In genomic region chr6:47626782-47627181, GRCh38 we compare ENCODE assay signal across 30 cellular contexts.
"Had no signal": no experiment of that assay in that cellular context is flagged by ENCODE, and none has a peak within 500 bp of the region (broad histone marks: within the 10 kb centered on the region; RNA-seq: fewer than 3 reads in every experiment).

No MANE protein-coding gene starts in this region.

- H3K4me3 Mint-ChIP-seq: activated CD4-positive, alpha-beta memory T cell treated with anti-CD3 and anti-CD28 coated beads for 36 hours; activated CD4-positive, alpha-beta T cell treated with anti-CD3 and anti-CD28 coated beads for 36 hours; activated CD4-positive, alpha-beta T cell treated with anti-CD3 and anti-CD28 coated beads, Interleukin-2, amount 10 ng/mL, durations not matched to agents 24 days and 14 days; activated CD8-positive, alpha-beta memory T cell treated with anti-CD3 and anti-CD28 coated beads, Interleukin-2, amount 10 ng/mL, durations not matched to agents 7 days and 5 days; activated CD8-positive, alpha-beta T cell treated with anti-CD3 and anti-CD28 coated beads, Interleukin-2, amount 10 ng/mL, durations not matched to agents 7 days and 5 days; activated naive CD4-positive, alpha-beta T cell treated with anti-CD3 and anti-CD28 coated beads, Interleukin-2, amount 10 ng/mL, durations not matched to agents 7 days and 5 days; activated naive CD8-positive, alpha-beta T cell; activated T-helper 1 cell treated with anti-CD3 and anti-CD28 coated beads, Interleukin-12 subunit alpha, Interleukin-12 subunit beta, Interleukin-2, Interleukin-4 antibody, amounts not matched to agents 30 ng/mL and 10 ng/mL and 1 ng/mL, durations not matched to agents 14 hours and 24 hours and 36 hours; effector memory CD8-positive, alpha-beta T cell had no signal

- H3K36me3 ChIP-seq: adrenal gland had no signal

- FAIRE-seq: colon had no signal

- H3K4me1 ChIP-seq: adrenal gland had no signal

- H3K27me3 Mint-ChIP-seq: activated CD4-positive, alpha-beta memory T cell treated with anti-CD3 and anti-CD28 coated beads for 36 hours; activated CD4-positive, alpha-beta T cell treated with anti-CD3 and anti-CD28 coated beads for 36 hours; activated CD4-positive, alpha-beta T cell treated with anti-CD3 and anti-CD28 coated beads, Interleukin-2, amount 10 ng/mL, durations not matched to agents 24 days and 14 days; activated CD8-positive, alpha-beta memory T cell treated with anti-CD3 and anti-CD28 coated beads, Interleukin-2, amount 10 ng/mL, durations not matched to agents 7 days and 5 days; activated naive CD4-positive, alpha-beta T cell treated with anti-CD3 and anti-CD28 coated beads, Interleukin-2, amount 10 ng/mL, durations not matched to agents 7 days and 5 days; activated naive CD8-positive, alpha-beta T cell; effector memory CD8-positive, alpha-beta T cell had no signal

- H3K9me3 Mint-ChIP-seq: activated CD4-positive, alpha-beta memory T cell treated with anti-CD3 and anti-CD28 coated beads for 36 hours; activated CD4-positive, alpha-beta T cell treated with anti-CD3 and anti-CD28 coated beads, Interleukin-2, amount 10 ng/mL, durations not matched to agents 24 days and 14 days; activated naive CD4-positive, alpha-beta T cell treated with anti-CD3 and anti-CD28 coated beads, Interleukin-2, amount 10 ng/mL, durations not matched to agents 7 days and 5 days; activated T-helper 1 cell treated with anti-CD3 and anti-CD28 coated beads, Interleukin-12 subunit alpha, Interleukin-12 subunit beta, Interleukin-2, Interleukin-4 antibody, amounts not matched to agents 30 ng/mL and 10 ng/mL and 1 ng/mL, durations not matched to agents 14 hours and 24 hours and 36 hours; activated T-helper 2 cell treated with anti-CD3 and anti-CD28 coated beads, Interferon-gamma antibody, Interleukin-2, Interleukin-4, amounts not matched to agents 10 μg/mL and 5 μg/mL and 100 μg/mL, durations not matched to agents 14 hours and 24 hours and 36 hours; effector memory CD8-positive, alpha-beta T cell had no signal

- ATAC-seq: activated CD4-positive, alpha-beta T cell treated with anti-CD3 and anti-CD28 coated beads for 36 hours; activated CD8-positive, alpha-beta memory T cell treated with anti-CD3 and anti-CD28 coated beads, Interleukin-2, amount 10 ng/mL, durations not matched to agents 7 days and 5 days; activated CD8-positive, alpha-beta T cell treated with anti-CD3 and anti-CD28 coated beads, Interleukin-2, amount 10 ng/mL, durations not matched to agents 7 days and 5 days; body of pancreas; effector memory CD8-positive, alpha-beta T cell had no signal

- H3K27ac Mint-ChIP-seq: activated CD4-positive, alpha-beta memory T cell treated with anti-CD3 and anti-CD28 coated beads for 36 hours; activated CD4-positive, alpha-beta T cell treated with anti-CD3 and anti-CD28 coated beads for 36 hours; activated CD4-positive, alpha-beta T cell treated with anti-CD3 and anti-CD28 coated beads, Interleukin-2, amount 10 ng/mL, durations not matched to agents 24 days and 14 days; activated CD8-positive, alpha-beta memory T cell treated with anti-CD3 and anti-CD28 coated beads, Interleukin-2, amount 10 ng/mL, durations not matched to agents 7 days and 5 days; activated CD8-positive, alpha-beta T cell treated with anti-CD3 and anti-CD28 coated beads, Interleukin-2, amount 10 ng/mL, durations not matched to agents 7 days and 5 days; activated naive CD4-positive, alpha-beta T cell treated with anti-CD3 and anti-CD28 coated beads, Interleukin-2, amount 10 ng/mL, durations not matched to agents 7 days and 5 days; activated T-helper 1 cell treated with anti-CD3 and anti-CD28 coated beads, Interleukin-12 subunit alpha, Interleukin-12 subunit beta, Interleukin-2, Interleukin-4 antibody, amounts not matched to agents 30 ng/mL and 10 ng/mL and 1 ng/mL, durations not matched to agents 14 hours and 24 hours and 36 hours; activated T-helper 2 cell treated with anti-CD3 and anti-CD28 coated beads, Interferon-gamma antibody, Interleukin-2, Interleukin-4, amounts not matched to agents 10 μg/mL and 5 μg/mL and 100 μg/mL, durations not matched to agents 14 hours and 24 hours and 36 hours had no signal

- DNase-seq: activated CD4-positive, alpha-beta memory T cell treated with anti-CD3 and anti-CD28 coated beads for 36 hours; activated CD4-positive, alpha-beta T cell treated with anti-CD3 and anti-CD28 coated beads for 36 hours; activated CD4-positive, alpha-beta T cell treated with anti-CD3 and anti-CD28 coated beads, Interleukin-2, amount 10 ng/mL, durations not matched to agents 24 days and 14 days; activated CD4-positive, CD25-positive, alpha-beta regulatory T cell; activated CD4-positive, CD25-positive, alpha-beta regulatory T cell treated with anti-CD3 and anti-CD28 coated beads, Interleukin-2, amount 50 U/mL, for 72 hours; activated CD8-positive, alpha-beta memory T cell treated with anti-CD3 and anti-CD28 coated beads, Interleukin-2, amount 10 ng/mL, durations not matched to agents 7 days and 5 days; activated CD8-positive, alpha-beta memory T cell treated with anti-CD3 and anti-CD28 coated beads, Interleukin-2, amount 50 U/mL, for 4 hours; activated CD8-positive, alpha-beta T cell treated with anti-CD3 and anti-CD28 coated beads, Interleukin-2, amount 10 ng/mL, durations not matched to agents 7 days and 5 days; activated effector memory CD4-positive, alpha-beta T cell treated with anti-CD3 and anti-CD28 coated beads, Interleukin-2, amount 50 U/mL, for 16 hours; activated naive CD4-positive, alpha-beta T cell treated with anti-CD3 and anti-CD28 coated beads, Interleukin-2, amount 10 ng/mL, durations not matched to agents 7 days and 5 days; activated T-cell treated with anti-CD3 and anti-CD28 coated beads, Interleukin-2, amount 50 U/mL, for 1 hour; activated T-cell treated with anti-CD3 and anti-CD28 coated beads, Interleukin-2, amount 50 U/mL, for 48 hours; adrenal gland; amygdala; aorta; body of pancreas; caudate nucleus; cortex of kidney; dermis blood vessel endothelial cell; effector CD4-positive, alpha-beta T cell; effector memory CD8-positive, alpha-beta T cell; erythroblast; foreskin fibroblast; head of caudate nucleus; T-helper 2 cell had no signal

- H3K9me3 ChIP-seq: adrenal gland, body of pancreas, esophagus muscularis mucosa had no signal

- H3K4me3 ChIP-seq: adrenal gland, body of pancreas, esophagus muscularis mucosa had no signal

- H3K27me3 ChIP-seq: adrenal gland, body of pancreas, esophagus muscularis mucosa had no signal

- H3K27ac ChIP-seq: adrenal gland, body of pancreas, esophagus muscularis mucosa had no signal
